Comparison of ENCODE assay signal across 1 cellular context in the genomic region with DNA sequence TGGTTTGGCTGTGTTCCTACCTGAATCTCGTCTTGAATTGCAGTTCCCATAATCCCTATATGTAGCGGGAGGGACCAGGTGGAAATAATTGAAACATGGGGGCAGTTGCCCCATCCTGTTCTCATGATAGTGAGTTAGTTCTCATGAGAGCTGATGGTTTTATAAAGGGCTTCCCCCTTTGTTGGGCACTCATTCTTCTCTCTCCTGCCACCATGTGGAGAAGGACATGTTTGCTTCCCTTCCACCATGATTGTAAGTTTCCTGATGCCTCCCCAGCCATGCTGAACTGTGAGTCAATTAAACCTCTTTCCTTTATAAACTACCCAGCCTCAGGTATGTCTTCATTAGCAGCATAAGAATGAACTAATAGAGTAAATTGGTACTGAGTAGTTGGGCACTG.
TF ChIP-seq lines count a peak whose summit lies in the region.

No MANE protein-coding gene starts in this region.

TF ChIP-seq in GM23338, 12 proteins besides CTCF, POLR2A, EP300 and RAD21:
- TF ChIP-seq, protein P1, sequence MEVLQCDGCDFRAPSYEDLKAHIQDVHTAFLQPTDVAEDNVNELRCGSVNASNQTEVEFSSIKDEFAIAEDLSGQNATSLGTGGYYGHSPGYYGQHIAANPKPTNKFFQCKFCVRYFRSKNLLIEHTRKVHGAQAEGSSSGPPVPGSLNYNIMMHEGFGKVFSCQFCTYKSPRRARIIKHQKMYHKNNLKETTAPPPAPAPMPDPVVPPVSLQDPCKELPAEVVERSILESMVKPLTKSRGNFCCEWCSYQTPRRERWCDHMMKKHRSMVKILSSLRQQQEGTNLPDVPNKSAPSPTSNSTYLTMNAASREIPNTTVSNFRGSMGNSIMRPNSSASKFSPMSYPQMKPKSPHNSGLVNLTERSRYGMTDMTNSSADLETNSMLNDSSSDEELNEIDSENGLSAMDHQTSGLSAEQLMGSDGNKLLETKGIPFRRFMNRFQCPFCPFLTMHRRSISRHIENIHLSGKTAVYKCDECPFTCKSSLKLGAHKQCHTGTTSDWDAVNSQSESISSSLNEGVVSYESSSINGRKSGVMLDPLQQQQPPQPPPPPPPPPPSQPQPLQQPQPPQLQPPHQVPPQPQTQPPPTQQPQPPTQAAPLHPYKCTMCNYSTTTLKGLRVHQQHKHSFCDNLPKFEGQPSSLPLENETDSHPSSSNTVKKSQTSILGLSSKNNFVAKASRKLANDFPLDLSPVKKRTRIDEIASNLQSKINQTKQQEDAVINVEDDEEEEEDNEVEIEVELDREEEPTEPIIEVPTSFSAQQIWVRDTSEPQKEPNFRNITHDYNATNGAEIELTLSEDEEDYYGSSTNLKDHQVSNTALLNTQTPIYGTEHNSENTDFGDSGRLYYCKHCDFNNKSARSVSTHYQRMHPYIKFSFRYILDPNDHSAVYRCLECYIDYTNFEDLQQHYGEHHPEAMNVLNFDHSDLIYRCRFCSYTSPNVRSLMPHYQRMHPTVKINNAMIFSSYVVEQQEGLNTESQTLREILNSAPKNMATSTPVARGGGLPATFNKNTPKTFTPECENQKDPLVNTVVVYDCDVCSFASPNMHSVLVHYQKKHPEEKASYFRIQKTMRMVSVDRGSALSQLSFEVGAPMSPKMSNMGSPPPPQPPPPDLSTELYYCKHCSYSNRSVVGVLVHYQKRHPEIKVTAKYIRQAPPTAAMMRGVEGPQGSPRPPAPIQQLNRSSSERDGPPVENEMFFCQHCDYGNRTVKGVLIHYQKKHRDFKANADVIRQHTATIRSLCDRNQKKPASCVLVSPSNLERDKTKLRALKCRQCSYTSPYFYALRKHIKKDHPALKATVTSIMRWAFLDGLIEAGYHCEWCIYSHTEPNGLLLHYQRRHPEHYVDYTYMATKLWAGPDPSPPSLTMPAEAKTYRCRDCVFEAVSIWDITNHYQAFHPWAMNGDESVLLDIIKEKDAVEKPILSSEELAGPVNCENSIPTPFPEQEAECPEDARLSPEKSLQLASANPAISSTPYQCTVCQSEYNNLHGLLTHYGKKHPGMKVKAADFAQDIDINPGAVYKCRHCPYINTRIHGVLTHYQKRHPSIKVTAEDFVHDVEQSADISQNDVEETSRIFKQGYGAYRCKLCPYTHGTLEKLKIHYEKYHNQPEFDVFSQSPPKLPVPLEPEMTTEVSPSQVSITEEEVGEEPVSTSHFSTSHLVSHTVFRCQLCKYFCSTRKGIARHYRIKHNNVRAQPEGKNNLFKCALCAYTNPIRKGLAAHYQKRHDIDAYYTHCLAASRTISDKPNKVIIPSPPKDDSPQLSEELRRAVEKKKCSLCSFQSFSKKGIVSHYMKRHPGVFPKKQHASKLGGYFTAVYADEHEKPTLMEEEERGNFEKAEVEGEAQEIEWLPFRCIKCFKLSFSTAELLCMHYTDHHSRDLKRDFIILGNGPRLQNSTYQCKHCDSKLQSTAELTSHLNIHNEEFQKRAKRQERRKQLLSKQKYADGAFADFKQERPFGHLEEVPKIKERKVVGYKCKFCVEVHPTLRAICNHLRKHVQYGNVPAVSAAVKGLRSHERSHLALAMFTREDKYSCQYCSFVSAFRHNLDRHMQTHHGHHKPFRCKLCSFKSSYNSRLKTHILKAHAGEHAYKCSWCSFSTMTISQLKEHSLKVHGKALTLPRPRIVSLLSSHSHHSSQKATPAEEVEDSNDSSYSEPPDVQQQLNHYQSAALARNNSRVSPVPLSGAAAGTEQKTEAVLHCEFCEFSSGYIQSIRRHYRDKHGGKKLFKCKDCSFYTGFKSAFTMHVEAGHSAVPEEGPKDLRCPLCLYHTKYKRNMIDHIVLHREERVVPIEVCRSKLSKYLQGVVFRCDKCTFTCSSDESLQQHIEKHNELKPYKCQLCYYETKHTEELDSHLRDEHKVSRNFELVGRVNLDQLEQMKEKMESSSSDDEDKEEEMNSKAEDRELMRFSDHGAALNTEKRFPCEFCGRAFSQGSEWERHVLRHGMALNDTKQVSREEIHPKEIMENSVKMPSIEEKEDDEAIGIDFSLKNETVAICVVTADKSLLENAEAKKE (CRISPR knock-in tag; IDR thresholded peaks at IDR 0.05) = 0 out of 2 replicates have a peak, but pooled peaks have one; percentile 10
